In the genomic region with DNA sequence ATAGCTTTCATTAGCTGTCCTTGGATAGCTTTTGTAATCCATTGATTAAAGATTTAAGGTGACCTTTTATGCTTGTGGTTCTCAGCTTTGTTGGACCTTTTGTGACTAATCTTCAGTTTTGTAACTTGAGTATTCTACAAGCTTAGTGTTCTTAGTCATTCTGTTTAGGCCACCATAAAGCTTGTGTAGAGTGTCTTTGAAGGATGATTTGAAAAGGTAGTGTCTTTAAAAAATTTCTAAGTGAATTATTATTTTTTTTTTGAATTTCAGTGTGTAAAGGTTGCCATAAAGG, we compare ENCODE assay signal across 1 cellular context.
A peak's percentile ranks its signal among the peaks of the same experiment; 100 is the strongest.
TF ChIP-seq lines count a peak whose summit lies in the region.

No MANE protein-coding gene starts in this region.

TF ChIP-seq in HEK293, 187 proteins besides CTCF, POLR2A, EP300 and RAD21 (continued from another document):
- TF ChIP-seq, protein P1, sequence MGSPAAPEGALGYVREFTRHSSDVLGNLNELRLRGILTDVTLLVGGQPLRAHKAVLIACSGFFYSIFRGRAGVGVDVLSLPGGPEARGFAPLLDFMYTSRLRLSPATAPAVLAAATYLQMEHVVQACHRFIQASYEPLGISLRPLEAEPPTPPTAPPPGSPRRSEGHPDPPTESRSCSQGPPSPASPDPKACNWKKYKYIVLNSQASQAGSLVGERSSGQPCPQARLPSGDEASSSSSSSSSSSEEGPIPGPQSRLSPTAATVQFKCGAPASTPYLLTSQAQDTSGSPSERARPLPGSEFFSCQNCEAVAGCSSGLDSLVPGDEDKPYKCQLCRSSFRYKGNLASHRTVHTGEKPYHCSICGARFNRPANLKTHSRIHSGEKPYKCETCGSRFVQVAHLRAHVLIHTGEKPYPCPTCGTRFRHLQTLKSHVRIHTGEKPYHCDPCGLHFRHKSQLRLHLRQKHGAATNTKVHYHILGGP (tag by site-specific recombination; IDR thresholded peaks at IDR 0.05) = no peak
- TF ChIP-seq ZNF791 (tag by site-specific recombination; IDR thresholded peaks at IDR 0.05) (no peak), ZNF544 (tag by site-specific recombination; IDR thresholded peaks at IDR 0.05) (no peak), FEZF1 (tag by site-specific recombination; IDR thresholded peaks at IDR 0.05) (peak; percentile 46; the same call in 1 of the 2 replicates), MZF1 (tag by site-specific recombination; IDR thresholded peaks at IDR 0.05; ENCODE audit: borderline replicate concordance) (no peak), SP7 (tag by site-specific recombination; IDR thresholded peaks at IDR 0.05) (peak; percentile 47; the same call in 1 of the 2 replicates), HOXC10 (CRISPR knock-in tag; IDR thresholded peaks at IDR 0.05) (no peak)
